Comparison of ENCODE assay signal across 7 cellular contexts in the genomic region with DNA sequence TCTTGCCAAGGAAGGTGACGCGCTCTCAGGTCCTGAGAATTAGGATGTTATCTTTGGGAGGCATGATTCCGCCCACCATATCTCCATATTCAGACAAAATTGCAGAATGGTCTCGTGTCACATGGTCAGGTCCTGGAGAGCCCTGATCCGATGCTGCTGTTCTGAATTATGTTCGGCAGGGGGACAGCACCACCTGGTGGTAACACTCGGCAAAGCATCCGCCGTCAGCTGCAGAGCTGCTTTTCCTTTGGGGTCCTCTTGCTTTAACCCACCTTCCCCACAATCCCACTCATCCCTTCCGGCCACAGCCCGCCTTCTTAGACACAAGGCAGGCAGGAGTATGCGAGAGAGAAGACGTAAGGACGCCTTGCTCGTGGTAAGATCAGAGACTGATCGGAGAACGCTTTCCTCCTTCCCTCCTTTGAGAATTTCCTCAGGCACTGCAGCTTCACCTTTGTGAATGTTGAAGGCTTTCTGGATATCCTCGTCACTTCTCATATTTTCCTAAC.
DNase-seq lines count a peak whose midpoint lies in the region; ATAC-seq, FAIRE-seq and TF ChIP-seq lines count a peak whose summit lies in the region.

No MANE protein-coding gene starts in this region.

- H3K9ac ChIP-seq in mammary epithelial cell (ENCODE audit: insufficient read depth, low read length) (no peak overlapping the region), keratinocyte (ENCODE audit: control insufficient read depth, extremely low read depth, insufficient read depth, low read length) (no peak overlapping the region)

- WGBS in mammary epithelial cell (ENCODE audit: low coverage, missing lambda C conversion rate) = 6% methylated on average over 17 of the region's 18 CpGs

- POLR2A ChIA-PET in WTC11 (lab: Charles Lee) = no interaction called here

- H3K27ac ChIP-seq in mammary epithelial cell (ENCODE audit: insufficient read depth, low read depth, low read length) = no peak overlapping the region
- no peak overlapping the region for H3K27ac ChIP-seq in keratinocyte (ENCODE audit: control insufficient read depth, insufficient read depth, low read length)

- no peaks in the 10 kb centered on the region for H3K27me3 ChIP-seq in mammary epithelial cell (ENCODE audit: insufficient read depth, low read length)
- no peaks in the 10 kb centered on the region for H3K27me3 ChIP-seq in keratinocyte (ENCODE audit: control insufficient read depth, extremely low read depth, insufficient read depth, low read length)

- H3K27ac Mint-ChIP-seq in WTC11 = peak overlapping the region; percentile 5; the same call in 1 of the 2 replicates

- H3K4me3 ChIP-seq in mammary epithelial cell (replicated peaks in 1 of 3; ENCODE audit: insufficient read depth in 1 of 3, low read depth in 2 of 3, low read length in 3 of 3) (no peak overlapping the region), keratinocyte (ENCODE audit: control insufficient read depth in 2 of 3, extremely low read depth in 1 of 3, insufficient read depth in 2 of 3, low read depth in 1 of 3, low read length in 3 of 3) (peak overlapping the region in 1 of 3 experiments; percentile 32)

- TF ChIP-seq CTCF in WTC11 (IDR thresholded peaks at IDR 0.05) = peak; percentile 89
- peak; percentile 81 to 93 for TF ChIP-seq CTCF in mammary epithelial cell (conservative IDR thresholded peaks at IDR 0.05 in 1 of 2, IDR thresholded peaks at IDR 0.05 in 1 of 2; ENCODE audit: extremely low read depth in 1 of 2, insufficient read depth in 1 of 2, low read depth in 1 of 2, low read length in 2 of 2)
- peak; percentile 94 to 98 (median 96) for TF ChIP-seq CTCF in keratinocyte (optimal IDR thresholded peaks at IDR 0.05 in 1 of 3, IDR thresholded peaks at IDR 0.05 in 1 of 3, conservative IDR thresholded peaks at IDR 0.05 in 1 of 3; ENCODE audit: extremely low read depth in 1 of 3, insufficient read depth in 2 of 3, low read length in 3 of 3)

- FAIRE-seq in GM12892 (lab: Jason Lieb, UNC) = peak; percentile 93
- no peak for FAIRE-seq in keratinocyte (lab: Jason Lieb, UNC)

- intact Hi-C loops in mammary epithelial cell (cut with micrococcal nuclease) = no loop called here

- peaks cover 9% of the 10 kb centered on the region for H3K27me3 Mint-ChIP-seq in WTC11 (ENCODE audit: low read depth)

- in situ Hi-C loops in mammary epithelial cell (cut with MboI; ENCODE audit: low sequenced_read_pairs in 2 of 2) = loop anchor here (10.0 to 25.0 kb wide), 2 partner anchors 232 to 700 kb away; no protein-coding TSS in a partner anchor

- dilution Hi-C loops in mammary epithelial cell (cut with HindIII; ENCODE audit: low sequenced_read_pairs) = no loop called here
- dilution Hi-C loops in keratinocyte (cut with MboI; ENCODE audit: extremely low pct_ligation_motif_present, low sequenced_read_pairs) = no loop called here

- no peak for TF ChIP-seq POLR2A in GM12892 (IDR thresholded peaks at IDR 0.05; ENCODE audit: low read depth, low read length)

- H3K9me1 ChIP-seq in keratinocyte (ENCODE audit: control insufficient read depth, extremely low read depth, insufficient read depth, low read length) = no peaks in the 10 kb centered on the region

- no TSS peak for BruUV-seq in mammary epithelial cell (replicated peaks; lab: Mats Ljungman, UMichigan)

- H2AFZ ChIP-seq in mammary epithelial cell (ENCODE audit: low read depth, low read length) (peak overlapping the region; percentile 79), keratinocyte (ENCODE audit: control insufficient read depth, low read length) (peak overlapping the region; percentile 91)

- no peaks in the 10 kb centered on the region for H3K79me2 ChIP-seq in mammary epithelial cell (ENCODE audit: insufficient read depth, low read length)
- no peaks in the 10 kb centered on the region for H3K79me2 ChIP-seq in keratinocyte (ENCODE audit: control insufficient read depth, insufficient read depth, low read length)

- H3K4me2 ChIP-seq in mammary epithelial cell (ENCODE audit: insufficient read depth, low read depth, low read length) (peak overlapping the region; percentile 49), keratinocyte (ENCODE audit: control insufficient read depth, extremely low read depth, insufficient read depth, low read depth, low read length) (peak overlapping the region; percentile 52)

- no peaks in the 10 kb centered on the region for H3K4me1 ChIP-seq in mammary epithelial cell (ENCODE audit: insufficient read depth, low read length)
- no peaks in the 10 kb centered on the region for H3K4me1 ChIP-seq in keratinocyte (ENCODE audit: control insufficient read depth, extremely low read depth, insufficient read depth, low read length)

- peak overlapping the region; percentile 31 for H3K4me3 Mint-ChIP-seq in WTC11

- no peaks in the 10 kb centered on the region for H3K9me3 ChIP-seq in mammary epithelial cell (replicated peaks; ENCODE audit: insufficient read depth, low read length)
- H3K9me3 ChIP-seq in keratinocyte (ENCODE audit: control insufficient read depth, low read depth, low read length) = no peaks in the 10 kb centered on the region

- H4K20me1 ChIP-seq in mammary epithelial cell (ENCODE audit: insufficient read depth, low read length) = no peaks in the 10 kb centered on the region
- no peaks in the 10 kb centered on the region for H4K20me1 ChIP-seq in keratinocyte (ENCODE audit: control insufficient read depth, extremely low read depth, insufficient read depth, low read length)

- CTCF ChIA-PET in WTC11 (lab: Charles Lee) = interaction anchor here (0.5 to 3.7 kb wide), 28 partner anchors 19 to 1260 kb away, joined by 3 to 36 read pairs (median 4); no protein-coding TSS in a partner anchor
- CTCF ChIA-PET in mammary epithelial cell (lab: Charles Lee; ENCODE audit: low non-redundant PET) = no interaction called here

- ATAC-seq in HG02623 (IDR thresholded peaks at IDR 0.05; ENCODE audit: unreplicated experiment) (peak; percentile 80), WTC11 (peak; percentile 88)

- DNase-seq in GM12892 (ENCODE audit: insufficient read length) (peak; percentile 31), NCI-H146 (lab: John Stamatoyannopoulos, UW) (peak; percentile 67), WTC11 (ENCODE audit: low spot score) (peak; percentile 90), mammary epithelial cell (peak; percentile 17), keratinocyte (ENCODE audit: low read depth, low spot score) (no peak)
- DNase-seq in stimulated activated CD4-positive, alpha-beta T cell treated with anti-CD3 and anti-CD28 coated beads, Interleukin-1b, Interleukin-23, amount 100 ng/mL, for 4 hours (ENCODE audit: low read depth in 2 of 2) = peak; percentile 47 to 65

- peaks cover 24% of the 10 kb centered on the region for H3K4me1 Mint-ChIP-seq in WTC11

- no peaks in the 10 kb centered on the region for H3K36me3 Mint-ChIP-seq in WTC11

- H3K36me3 ChIP-seq in mammary epithelial cell (ENCODE audit: insufficient read depth, low read length) = no peaks in the 10 kb centered on the region
- no peaks in the 10 kb centered on the region for H3K36me3 ChIP-seq in keratinocyte (ENCODE audit: control insufficient read depth in 2 of 2, extremely low read depth in 1 of 2, insufficient read depth in 2 of 2, low read length in 2 of 2)

- no peaks in the 10 kb centered on the region for H3K9me3 Mint-ChIP-seq in WTC11

TF ChIP-seq in WTC11, 78 proteins besides CTCF, POLR2A, EP300 and RAD21 (continues in another document):
- TF ChIP-seq, protein P1, sequence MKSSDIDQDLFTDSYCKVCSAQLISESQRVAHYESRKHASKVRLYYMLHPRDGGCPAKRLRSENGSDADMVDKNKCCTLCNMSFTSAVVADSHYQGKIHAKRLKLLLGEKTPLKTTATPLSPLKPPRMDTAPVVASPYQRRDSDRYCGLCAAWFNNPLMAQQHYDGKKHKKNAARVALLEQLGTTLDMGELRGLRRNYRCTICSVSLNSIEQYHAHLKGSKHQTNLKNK (CRISPR knock-in tag; IDR thresholded peaks at IDR 0.05) = no peak
- TF ChIP-seq, protein P2, sequence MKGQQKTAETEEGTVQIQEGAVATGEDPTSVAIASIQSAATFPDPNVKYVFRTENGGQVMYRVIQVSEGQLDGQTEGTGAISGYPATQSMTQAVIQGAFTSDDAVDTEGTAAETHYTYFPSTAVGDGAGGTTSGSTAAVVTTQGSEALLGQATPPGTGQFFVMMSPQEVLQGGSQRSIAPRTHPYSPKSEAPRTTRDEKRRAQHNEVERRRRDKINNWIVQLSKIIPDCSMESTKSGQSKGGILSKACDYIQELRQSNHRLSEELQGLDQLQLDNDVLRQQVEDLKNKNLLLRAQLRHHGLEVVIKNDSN (CRISPR knock-in tag; IDR thresholded peaks at IDR 0.05) = peak; percentile 31; the same call in 1 of the 2 replicates
- TF ChIP-seq TEAD1 (CRISPR knock-in tag; IDR thresholded peaks at IDR 0.05) (0 out of 2 replicates have a peak, but pooled peaks have one; percentile 47), RELA (CRISPR knock-in tag; IDR thresholded peaks at IDR 0.05; ENCODE audit: borderline replicate concordance) (no peak)
- TF ChIP-seq, protein P3, sequence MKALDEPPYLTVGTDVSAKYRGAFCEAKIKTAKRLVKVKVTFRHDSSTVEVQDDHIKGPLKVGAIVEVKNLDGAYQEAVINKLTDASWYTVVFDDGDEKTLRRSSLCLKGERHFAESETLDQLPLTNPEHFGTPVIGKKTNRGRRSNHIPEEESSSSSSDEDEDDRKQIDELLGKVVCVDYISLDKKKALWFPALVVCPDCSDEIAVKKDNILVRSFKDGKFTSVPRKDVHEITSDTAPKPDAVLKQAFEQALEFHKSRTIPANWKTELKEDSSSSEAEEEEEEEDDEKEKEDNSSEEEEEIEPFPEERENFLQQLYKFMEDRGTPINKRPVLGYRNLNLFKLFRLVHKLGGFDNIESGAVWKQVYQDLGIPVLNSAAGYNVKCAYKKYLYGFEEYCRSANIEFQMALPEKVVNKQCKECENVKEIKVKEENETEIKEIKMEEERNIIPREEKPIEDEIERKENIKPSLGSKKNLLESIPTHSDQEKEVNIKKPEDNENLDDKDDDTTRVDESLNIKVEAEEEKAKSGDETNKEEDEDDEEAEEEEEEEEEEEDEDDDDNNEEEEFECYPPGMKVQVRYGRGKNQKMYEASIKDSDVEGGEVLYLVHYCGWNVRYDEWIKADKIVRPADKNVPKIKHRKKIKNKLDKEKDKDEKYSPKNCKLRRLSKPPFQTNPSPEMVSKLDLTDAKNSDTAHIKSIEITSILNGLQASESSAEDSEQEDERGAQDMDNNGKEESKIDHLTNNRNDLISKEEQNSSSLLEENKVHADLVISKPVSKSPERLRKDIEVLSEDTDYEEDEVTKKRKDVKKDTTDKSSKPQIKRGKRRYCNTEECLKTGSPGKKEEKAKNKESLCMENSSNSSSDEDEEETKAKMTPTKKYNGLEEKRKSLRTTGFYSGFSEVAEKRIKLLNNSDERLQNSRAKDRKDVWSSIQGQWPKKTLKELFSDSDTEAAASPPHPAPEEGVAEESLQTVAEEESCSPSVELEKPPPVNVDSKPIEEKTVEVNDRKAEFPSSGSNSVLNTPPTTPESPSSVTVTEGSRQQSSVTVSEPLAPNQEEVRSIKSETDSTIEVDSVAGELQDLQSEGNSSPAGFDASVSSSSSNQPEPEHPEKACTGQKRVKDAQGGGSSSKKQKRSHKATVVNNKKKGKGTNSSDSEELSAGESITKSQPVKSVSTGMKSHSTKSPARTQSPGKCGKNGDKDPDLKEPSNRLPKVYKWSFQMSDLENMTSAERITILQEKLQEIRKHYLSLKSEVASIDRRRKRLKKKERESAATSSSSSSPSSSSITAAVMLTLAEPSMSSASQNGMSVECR (CRISPR knock-in tag; IDR thresholded peaks at IDR 0.05; ENCODE audit: borderline replicate concordance) = no peak
